ENCODE assay signal across 11 cellular contexts in the genomic region with DNA sequence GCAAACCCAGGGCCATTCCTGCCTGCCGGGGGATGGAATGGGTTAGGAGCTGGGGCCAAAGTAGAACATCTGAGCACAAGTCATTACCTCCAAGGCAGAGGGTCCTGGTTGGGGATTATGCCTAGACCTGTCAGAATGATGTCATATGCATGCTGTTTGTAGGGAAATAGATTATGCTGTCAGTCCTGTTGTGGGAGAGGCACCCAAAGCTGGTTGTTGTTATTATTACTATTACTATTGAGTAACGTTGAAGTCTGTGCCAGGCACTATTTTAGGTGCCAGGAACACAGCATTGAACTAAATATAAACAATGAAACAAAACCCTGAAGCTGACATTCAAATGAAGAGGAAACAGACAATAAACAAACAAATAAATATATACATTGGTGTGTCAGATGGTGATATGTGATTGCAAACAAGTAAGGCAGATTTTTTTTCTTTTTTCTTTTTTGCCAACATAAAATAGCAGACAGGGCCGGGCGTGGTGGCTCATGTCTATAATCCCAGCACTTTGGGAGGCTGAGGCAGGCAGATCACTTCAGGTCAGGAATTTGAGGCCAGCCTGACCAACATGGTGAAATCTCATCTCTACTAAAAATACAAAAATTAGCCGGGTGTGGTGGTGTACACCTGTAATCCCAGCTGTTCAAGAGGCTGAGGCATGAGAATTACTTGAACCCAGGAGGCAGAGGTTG. TPM values are rescaled to one million over a fixed set of nuclear protein-coding genes. Genes with fewer than 3 reads are reported as not detected.
DNase-seq lines count a peak whose midpoint lies in the region; ATAC-seq and TF ChIP-seq lines count a peak whose summit lies in the region.
"Had no signal": no experiment of that assay in that cellular context is flagged by ENCODE, and none has a peak within 500 bp of the region (broad histone marks: within the 10 kb centered on the region; RNA-seq: fewer than 3 reads in every experiment).

No MANE protein-coding gene starts in this region.

- 62 to 69% (median 67%) methylated on average over 5 of the region's 5 CpGs for WGBS in ovary, 3 donors

- no peak for TF ChIP-seq EP300 in ovary (IDR thresholded peaks at IDR 0.05)

- peak overlapping the region; percentile 82 for H3K4me3 ChIP-seq in AG04449 (ENCODE audit: low read depth, low read length)
- no peak overlapping the region for H3K4me3 ChIP-seq in ovary

- CTCF ChIA-PET in AG04449 (lab: Yijun Ruan, JAX): interaction anchor here (0.9 to 6.0 kb wide), 7 partner anchors 8 to 252 kb away, joined by 3 to 64 read pairs (median 4); a partner anchor contains a TSS

- no peaks in the 10 kb centered on the region for H3K27me3 ChIP-seq in ovary

- H3K4me1 Mint-ChIP-seq in HFFc6 (ENCODE audit: low read depth) (peaks cover 44% of the 10 kb centered on the region), brain (peaks cover 58% of the 10 kb centered on the region), natural killer cell (peaks cover 32 to 47% of the 10 kb centered on the region in 2 donors)

- peak overlapping the region in 1 of 2 donors; percentile 95 for H3K27ac ChIP-seq in ovary

- H3K4me1 ChIP-seq in ovary (ENCODE audit: insufficient read depth): peaks cover 3% of the 10 kb centered on the region

- no peak for TF ChIP-seq POLR2A in ovary (IDR thresholded peaks at IDR 0.05)

- H3K27me3 Mint-ChIP-seq in HFFc6 (ENCODE audit: insufficient read depth) (peaks cover 5% of the 10 kb centered on the region), brain (peaks cover 3% of the 10 kb centered on the region), natural killer cell (ENCODE audit: low read depth in 2 of 2) (no peaks in the 10 kb centered on the region)

- TF ChIP-seq CTCF in AG04449 (IDR thresholded peaks at IDR 0.05; ENCODE audit: insufficient read depth, low read length, missing control alignments) (no peak), HFFc6 (IDR thresholded peaks at IDR 0.05) (no peak), brain (conservative IDR thresholded peaks at IDR 0.05) (no peak), natural killer cell (IDR thresholded peaks at IDR 0.05) (no peak), ovary (IDR thresholded peaks at IDR 0.05) (no peak)

- ATAC-seq in natural killer cell (no peak), GM18909 (IDR thresholded peaks at IDR 0.05; ENCODE audit: poor library complexity, unreplicated experiment) (no peak)

- H3K36me3 Mint-ChIP-seq in HFFc6 (ENCODE audit: low read depth): peaks cover 11% of the 10 kb centered on the region
- peaks cover 14% of the 10 kb centered on the region for H3K36me3 Mint-ChIP-seq in brain
- H3K36me3 Mint-ChIP-seq in natural killer cell: no peaks in the 10 kb centered on the region

- H3K36me3 ChIP-seq in ovary: no peaks in the 10 kb centered on the region

- H3K27ac Mint-ChIP-seq in HFFc6: peak overlapping the region; percentile 47; the same call in 1 of the 2 replicates
- H3K27ac Mint-ChIP-seq in brain: peak overlapping the region; percentile 61 to 99 (median 98)
- H3K27ac Mint-ChIP-seq in natural killer cell: peak overlapping the region; percentile 73 to 89

- H3K4me3 Mint-ChIP-seq in HFFc6 (peak overlapping the region; percentile 94), brain (peak overlapping the region; percentile 89 to 95 (median 91)), natural killer cell (peak overlapping the region; percentile 70)

- intact Hi-C loops in natural killer cell (cut with micrococcal nuclease): loop anchor here (2.0 kb wide), 1 partner anchor 15 kb away; a partner anchor contains a TSS
- intact Hi-C loops in ovary (cut with DNase I): loop anchor here in 2 of 4 donors (2.0 to 10.0 kb wide), 2 partner anchors 15 to 453 kb away; a partner anchor contains a TSS

- H3K9me3 ChIP-seq in ovary: no peaks in the 10 kb centered on the region

- no peak for DNase-seq in AG04449 (ENCODE audit: low read depth, low spot score)
- no peak for DNase-seq in HFFc6
- DNase-seq in natural killer cell: no peak
- DNase-seq in NCI-H510A treated with DMSO at 0.1 percent for 48 hours (lab: John Stamatoyannopoulos, UW): no peak
- DNase-seq in ovary: no peak
- no peak for DNase-seq in SIG-M5 treated with dmso at 0.1 percent for 504 hours (lab: John Stamatoyannopoulos, UW; ENCODE audit: unreplicated experiment)
- DNase-seq: activated CD8-positive, alpha-beta memory T cell treated with anti-CD3 and anti-CD28 coated beads for 24 hours; DMS79 treated with DMSO at 0.1 percent for 48 hours; NCI-H748 treated with DMSO at 0.1 percent for 48 hours had no signal

- H3K9me3 Mint-ChIP-seq in HFFc6: no peaks in the 10 kb centered on the region
- H3K9me3 Mint-ChIP-seq in brain: peaks cover 0 to 3% (median 0%) of the 10 kb centered on the region in 5 experiments
- no peaks in the 10 kb centered on the region for H3K9me3 Mint-ChIP-seq in natural killer cell

- POLR2A ChIA-PET in AG04449 (lab: Yijun Ruan, JAX): interaction anchor here (1.2 to 3.4 kb wide), 2 partner anchors 14 to 28 kb away, joined by 5 to 33 read pairs; a partner anchor contains a TSS

RNA-seq across cellular contexts. Expression of a gene that starts 2.0 kb away (rescaled TPM):
- 10 to 100 TPM; 29.1 to 41.4 (median 31.6) TPM for total RNA-seq in HFFc6 (2021; fragmentation: NEBNext Ultra II Directional; extraction: Animal tissue kit (Norgen Biotek cat#: 25700))
- polyA plus RNA-seq in brain (ENCODE audit: insufficient read depth, low read depth, low replicate concordance): 64.8 TPM
- total RNA-seq in natural killer cell: 10 to 100 TPM; 28.8 to 31.3 (median 30.6) TPM
- total RNA-seq in ovary: 100 to 1,000 TPM in 1 of 7 donors, 10 to 100 TPM in 6; 31.5 to 125 (median 46.5) TPM
- polyA plus RNA-seq in ovary: 10 to 100 TPM; 16.6 to 33.5 TPM

RNA-seq across cellular contexts. Expression of a gene that starts 15.2 kb away (rescaled TPM):
- total RNA-seq in HFFc6 (2021; fragmentation: NEBNext Ultra II Directional; extraction: Animal tissue kit (Norgen Biotek cat#: 25700)): 100 to 1,000 TPM; 107 to 123 (median 115) TPM
- 109 TPM for polyA plus RNA-seq in brain (ENCODE audit: insufficient read depth, low read depth, low replicate concordance)
- 100 to 1,000 TPM; 113 to 167 (median 129) TPM for total RNA-seq in natural killer cell
- total RNA-seq in ovary: 100 to 1,000 TPM; 116 to 289 (median 230) TPM
- 100 to 1,000 TPM; 109 to 196 TPM for polyA plus RNA-seq in ovary

RNA-seq across cellular contexts. Expression of a gene that starts 26.4 kb away (rescaled TPM):
- 10 to 100 TPM; 25.3 to 33.9 (median 29.5) TPM for total RNA-seq in HFFc6 (2021; fragmentation: NEBNext Ultra II Directional; extraction: Animal tissue kit (Norgen Biotek cat#: 25700))
- polyA plus RNA-seq in brain (ENCODE audit: insufficient read depth, low read depth, low replicate concordance): 28.8 TPM
- total RNA-seq in natural killer cell: 10 to 100 TPM; 16.8 to 20.1 (median 18.0) TPM
- total RNA-seq in ovary: 10 to 100 TPM; 21.1 to 74.9 (median 27.5) TPM
- polyA plus RNA-seq in ovary: 10 to 100 TPM; 23.0 to 33.1 TPM

RNA-seq across cellular contexts. Expression of a gene that starts 29.9 kb away (rescaled TPM):
- 100 to 1,000 TPM; 129 to 164 (median 153) TPM for total RNA-seq in HFFc6 (2021; fragmentation: NEBNext Ultra II Directional; extraction: Animal tissue kit (Norgen Biotek cat#: 25700))
- polyA plus RNA-seq in brain (ENCODE audit: insufficient read depth, low read depth, low replicate concordance) (165 TPM), ovary (10 to 100 TPM; 43.2 to 72.6 TPM)
- total RNA-seq in natural killer cell (10 to 100 TPM; 51.0 to 72.9 (median 66.1) TPM), ovary (100 to 1,000 TPM in 3 of 7 donors, 10 to 100 TPM in 4; 77.4 to 132 (median 96.3) TPM)

RNA-seq across cellular contexts. Expression of a gene that starts 37.2 kb away (rescaled TPM):
- total RNA-seq in HFFc6 (2021; fragmentation: NEBNext Ultra II Directional; extraction: Animal tissue kit (Norgen Biotek cat#: 25700)): 100 to 1,000 TPM; 195 to 228 (median 202) TPM
- polyA plus RNA-seq in brain (ENCODE audit: insufficient read depth, low read depth, low replicate concordance) (130 TPM), ovary (100 to 1,000 TPM; 295 to 381 TPM)
- total RNA-seq in natural killer cell (10 to 100 TPM; 45.6 to 85.7 (median 50.0) TPM), ovary (100 to 1,000 TPM; 264 to 523 (median 420) TPM)

Comparison
In these comparisons a context has a peak if more than half of its experiments do, and no peak if none do; other contexts are left out.
1. H3K27ac Mint-ChIP-seq: peak in every context shown above with its lines; median percentile 98 in brain; 81 in natural killer cell; 47 in HFFc6.